1 cellular context compared by ENCODE assay signal in genomic region chr4:87219648-87220093, GRCh38.
TF ChIP-seq lines count a peak whose summit lies in the region.

No MANE protein-coding gene starts in this region.

TF ChIP-seq in SK-N-SH treated with all-trans-retinoic acid at 6 μM for 48 hours, 23 proteins besides CTCF, POLR2A, EP300 and RAD21 (continued from another document):
- TF ChIP-seq PATZ1 (CRISPR knock-in tag; IDR thresholded peaks at IDR 0.05; ENCODE audit: borderline replicate concordance), result no peak
- TF ChIP-seq TOX (CRISPR knock-in tag; IDR thresholded peaks at IDR 0.05; ENCODE audit: borderline replicate concordance), result no peak
- no peak for TF ChIP-seq TCF4 (CRISPR knock-in tag; IDR thresholded peaks at IDR 0.05; ENCODE audit: borderline replicate concordance)
- no peak for TF ChIP-seq ZC3H10 (CRISPR knock-in tag; IDR thresholded peaks at IDR 0.05)
- no peak for TF ChIP-seq ESRRG (CRISPR knock-in tag; IDR thresholded peaks at IDR 0.05)
- TF ChIP-seq ZNF565 (CRISPR knock-in tag; conservative IDR thresholded peaks at IDR 0.05; ENCODE audit: low read depth), result no peak
- TF ChIP-seq ZFP30 (CRISPR knock-in tag; IDR thresholded peaks at IDR 0.05), result no peak
- TF ChIP-seq BACH2 (CRISPR knock-in tag; IDR thresholded peaks at IDR 0.05; ENCODE audit: borderline replicate concordance), result no peak
- TF ChIP-seq ZNF70 (CRISPR knock-in tag; IDR thresholded peaks at IDR 0.05), result no peak
- TF ChIP-seq RARB (CRISPR knock-in tag; IDR thresholded peaks at IDR 0.05), result no peak
- TF ChIP-seq CSDC2 (CRISPR knock-in tag; IDR thresholded peaks at IDR 0.05), result no peak
